Comparison of ENCODE assay signal across 26 cellular contexts in genomic region chr7:67455508-67455907, GRCh38.
DNase-seq lines count a peak whose midpoint lies in the region; ATAC-seq, FAIRE-seq and TF ChIP-seq lines count a peak whose summit lies in the region.
"Had no signal": no experiment of that assay in that cellular context is flagged by ENCODE, and none has a peak within 500 bp of the region (broad histone marks: within the 10 kb centered on the region; RNA-seq: fewer than 3 reads in every experiment).

No MANE protein-coding gene starts in this region.

- H3K4me2 ChIP-seq in BLaER1 (peak overlapping the region; percentile 80), K562 (ENCODE audit: insufficient read depth, low read length) (no peak overlapping the region)
- H3K4me2 ChIP-seq: A549 had no signal

- H3K79me2 ChIP-seq in K562 (ENCODE audit: control insufficient read depth, insufficient read depth, low read length), result no peaks in the 10 kb centered on the region

- intact Hi-C loops in CD14-positive monocyte (cut with micrococcal nuclease) (no loop called here), K562 (cut with micrococcal nuclease) (no loop called here), upper lobe of right lung (cut with DNase I) (no loop called here)

- TF ChIP-seq EP300 in K562 (IDR thresholded peaks at IDR 0.05; ENCODE audit: low read length), result no peak

- CTCF ChIA-PET in K562 (lab: Yijun Ruan, JAX; ENCODE audit: low intra/inter-chr PET ratio), result no interaction called here

- no peak for FAIRE-seq in K562 (lab: Jason Lieb, UNC)
- FAIRE-seq: A549, GM12878, GM12892 had no signal

- TF ChIP-seq CTCF in CD14-positive monocyte (IDR thresholded peaks at IDR 0.05) (peak; percentile 19), K562 (IDR thresholded peaks at IDR 0.05 in 2 of 3, conservative IDR thresholded peaks at IDR 0.05 in 1 of 3; ENCODE audit: insufficient read depth in 2 of 3, low read depth in 1 of 3, low read length in 3 of 3) (no peak), nephron progenitor cell (IDR thresholded peaks at IDR 0.05) (no peak), upper lobe of right lung (IDR thresholded peaks at IDR 0.05) (no peak)

- H2AFZ ChIP-seq in K562 (ENCODE audit: low read depth, low read length), result no peak overlapping the region

- no peaks in the 10 kb centered on the region for H4K20me1 ChIP-seq in BLaER1
- H4K20me1 ChIP-seq in K562 (replicated peaks; ENCODE audit: control insufficient read depth, insufficient read depth, low read length), result no peaks in the 10 kb centered on the region

- DNase-seq in CD14-positive monocyte (ENCODE audit: low spot score) (no peak), K562 (ENCODE audit: extremely low read depth in 1 of 4, low spot score in 3 of 4) (no peak), nephron progenitor cell (no peak), NCI-H1436 treated with DMSO at 0.1 percent for 48 hours (lab: John Stamatoyannopoulos, UW) (no peak), upper lobe of right lung (no peak), mesenteric fat pad (ENCODE audit: low spot score) (no peak)
- DNase-seq: AML-193; CD4-positive, alpha-beta memory T cell; CD4-positive, CD25-positive, alpha-beta regulatory T cell; CD8-positive, alpha-beta memory T cell; COR-L47; DMS 273 treated with DMSO at 0.1 percent for 48 hours; DMS153; DMS53; DMS79; DND-41; EL; GDM1 had no signal

- no peak overlapping the region for H3K27ac Mint-ChIP-seq in CD14-positive monocyte
- H3K27ac Mint-ChIP-seq in nephron progenitor cell, result peak overlapping the region; percentile 62
- H3K27ac Mint-ChIP-seq: B cell; CD4-positive, CD25-positive, alpha-beta regulatory T cell; CD8-positive, alpha-beta memory T cell had no signal

- ATAC-seq in K562 (no peak), GM19035 (IDR thresholded peaks at IDR 0.05; ENCODE audit: unreplicated experiment) (no peak), upper lobe of right lung (no peak)
- ATAC-seq: GM12878 had no signal

- H3K9ac ChIP-seq in BLaER1 (no peak overlapping the region), K562 (ENCODE audit: insufficient read depth in 1 of 2, low read depth in 2 of 2, low read length in 2 of 2) (no peak overlapping the region)

- peaks cover 40% of the 10 kb centered on the region for H3K4me1 ChIP-seq in BLaER1
- H3K4me1 ChIP-seq in K562 (replicated peaks in 1 of 2; ENCODE audit: control insufficient read depth in 2 of 2, insufficient read depth in 2 of 2, low read length in 2 of 2), result peaks cover 8 to 14% of the 10 kb centered on the region in 2 experiments; a peak in 4 of 5 replicates
- H3K4me1 ChIP-seq in upper lobe of right lung, result no peaks in the 10 kb centered on the region
- H3K4me1 ChIP-seq: A549 had no signal

- no peaks in the 10 kb centered on the region for H3K36me3 ChIP-seq in BLaER1
- H3K36me3 ChIP-seq in K562 (ENCODE audit: control insufficient read depth, insufficient read depth, low read length), result no peaks in the 10 kb centered on the region
- H3K36me3 ChIP-seq in upper lobe of right lung, result no peaks in the 10 kb centered on the region

- H3K9me1 ChIP-seq in K562 (ENCODE audit: control insufficient read depth, insufficient read depth, low read length), result no peaks in the 10 kb centered on the region

- peaks cover 6% of the 10 kb centered on the region for H3K4me1 Mint-ChIP-seq in CD14-positive monocyte
- H3K4me1 Mint-ChIP-seq in nephron progenitor cell, result peaks cover 18% of the 10 kb centered on the region
- H3K4me1 Mint-ChIP-seq: B cell; CD4-positive, CD25-positive, alpha-beta regulatory T cell; CD8-positive, alpha-beta memory T cell had no signal

- H3K9me3 Mint-ChIP-seq in CD14-positive monocyte (peaks cover 0 to 10% (median 4%) of the 10 kb centered on the region in 7 donors), nephron progenitor cell (peaks cover 11% of the 10 kb centered on the region)
- H3K9me3 Mint-ChIP-seq: CD8-positive, alpha-beta memory T cell had no signal

- H3K36me3 Mint-ChIP-seq in CD14-positive monocyte (no peaks in the 10 kb centered on the region), nephron progenitor cell (ENCODE audit: low read depth) (no peaks in the 10 kb centered on the region)
- H3K36me3 Mint-ChIP-seq: CD4-positive, alpha-beta memory T cell; CD4-positive, CD25-positive, alpha-beta regulatory T cell; CD8-positive, alpha-beta memory T cell had no signal

- in situ Hi-C loops in K562 (cut with MboI), result no loop called here

- H3K27me3 ChIP-seq in BLaER1 (no peaks in the 10 kb centered on the region), K562 (ENCODE audit: control insufficient read depth in 2 of 2, insufficient read depth in 2 of 2, low read length in 2 of 2) (peaks cover 7 to 39% of the 10 kb centered on the region in 2 experiments; a peak in 3 of 5 replicates), upper lobe of right lung (no peaks in the 10 kb centered on the region)

- no peak overlapping the region for H3K4me3 ChIP-seq in BLaER1
- H3K4me3 ChIP-seq in K562, result no peak overlapping the region
- no peak overlapping the region for H3K4me3 ChIP-seq in upper lobe of right lung
- H3K4me3 ChIP-seq: A549, GM12878 had no signal

- peaks cover 3 to 10% (median 8%) of the 10 kb centered on the region in 3 donors for H3K27me3 Mint-ChIP-seq in CD14-positive monocyte (ENCODE audit: low read depth in 3 of 3)
- H3K27me3 Mint-ChIP-seq in nephron progenitor cell (ENCODE audit: low read depth, poor library complexity), result peaks cover 42% of the 10 kb centered on the region

- no peak for TF ChIP-seq RAD21 in K562 (CRISPR knock-in tag; conservative IDR thresholded peaks at IDR 0.05 in 1 of 2, IDR thresholded peaks at IDR 0.05 in 1 of 2)

- POLR2A ChIA-PET in K562 (lab: Yijun Ruan, JAX), result interaction anchor here (0.6 kb wide), 1 partner anchor 8 kb away, joined by 3 read pairs; no protein-coding TSS in a partner anchor

- no peak overlapping the region for H3K4me3 Mint-ChIP-seq in CD14-positive monocyte
- H3K4me3 Mint-ChIP-seq in nephron progenitor cell, result no peak overlapping the region
- H3K4me3 Mint-ChIP-seq: B cell; CD4-positive, CD25-positive, alpha-beta regulatory T cell; CD8-positive, alpha-beta memory T cell had no signal

- H3K9me3 ChIP-seq in BLaER1, result no peaks in the 10 kb centered on the region
- H3K9me3 ChIP-seq in K562 (replicated peaks; ENCODE audit: control insufficient read depth, insufficient read depth, low read depth, low read length), result no peaks in the 10 kb centered on the region
- H3K9me3 ChIP-seq in upper lobe of right lung, result no peaks in the 10 kb centered on the region
- H3K9me3 ChIP-seq: A549 had no signal

- WGBS in K562 (ENCODE audit: insufficient coverage, low coverage, missing lambda C conversion rate), result 0% methylated on average over 1 of the region's 1 CpG

- TF ChIP-seq POLR2A in K562 (conservative IDR thresholded peaks at IDR 0.05), result no peak

- no TSS peak for BruUV-seq in K562 (replicated peaks; lab: Mats Ljungman, UMichigan)

- H3K27ac ChIP-seq in BLaER1 (peak overlapping the region; percentile 41; the same call in 1 of the 2 replicates), K562 (ENCODE audit: extremely low read depth, low read depth, low read length) (no peak overlapping the region), upper lobe of right lung (no peak overlapping the region)
- H3K27ac ChIP-seq: 22Rv1, A549, C4-2B had no signal

TF ChIP-seq in K562, 482 proteins besides CTCF, POLR2A, EP300 and RAD21 (continues in another document):
- TF ChIP-seq POLR2AphosphoS2 (IDR thresholded peaks at IDR 0.05; ENCODE audit: low read length) (no peak), HMG20A (CRISPR knock-in tag; conservative IDR thresholded peaks at IDR 0.05) (no peak), XRCC4 (IDR thresholded peaks at IDR 0.05; ENCODE audit: extremely low read depth, insufficient read depth, insufficient read length) (no peak), ZNF780A (CRISPR knock-in tag; IDR thresholded peaks at IDR 0.05) (no peak), HLTF (IDR thresholded peaks at IDR 0.05) (0 out of 2 replicates have a peak, but pooled peaks have one; percentile 19), SIRT6 (IDR thresholded peaks at IDR 0.05; ENCODE audit: low read depth, low read length) (no peak), KAT7 (CRISPR knock-in tag; IDR thresholded peaks at IDR 0.05; ENCODE audit: borderline replicate concordance) (no peak), ZNF586 (CRISPR knock-in tag; conservative IDR thresholded peaks at IDR 0.05) (no peak), DIDO1 (tag; IDR thresholded peaks at IDR 0.05; ENCODE audit: low read depth) (no peak), ZNF146 (CRISPR knock-in tag; IDR thresholded peaks at IDR 0.05; ENCODE audit: unreplicated experiment) (no peak), ZNF512 (tag; IDR thresholded peaks at IDR 0.05) (peak; percentile 98), ZNF408 (CRISPR knock-in tag; IDR thresholded peaks at IDR 0.05; ENCODE audit: low read depth) (no peak), IFI16 (CRISPR knock-in tag; IDR thresholded peaks at IDR 0.05) (no peak), STAT5B (CRISPR knock-in tag; IDR thresholded peaks at IDR 0.05) (no peak), THRB (CRISPR knock-in tag; conservative IDR thresholded peaks at IDR 0.05) (0 out of 2 replicates have a peak, but pooled peaks have one; percentile 17), FOXM1 (IDR thresholded peaks at IDR 0.05; ENCODE audit: low read depth) (no peak), FOXM1 (CRISPR knock-in tag; IDR thresholded peaks at IDR 0.05; ENCODE audit: low read depth) (no peak)
